8 cellular contexts compared by ENCODE assay signal in genomic region chr11:122883682-122883981, GRCh38. TPM values are rescaled to one million over a fixed set of nuclear protein-coding genes. Genes with fewer than 3 reads are reported as not detected.
DNase-seq lines count a peak whose midpoint lies in the region; ATAC-seq and TF ChIP-seq lines count a peak whose summit lies in the region.

No MANE protein-coding gene starts in this region.

- intact Hi-C loops in activated CD4-positive, alpha-beta memory T cell treated with anti-CD3 and anti-CD28 coated beads for 36 hours (cut with micrococcal nuclease): loop anchor here (5.0 kb wide), 1 partner anchor 104 kb away; no protein-coding TSS in a partner anchor
- intact Hi-C loops in sigmoid colon (cut with DNase I): no loop called here

- TF ChIP-seq POLR2A in sigmoid colon (IDR thresholded peaks at IDR 0.05): no peak

- H3K27me3 ChIP-seq in GM23338 (ENCODE audit: insufficient read depth) (peaks cover 21% of the 10 kb centered on the region), sigmoid colon (no peaks in the 10 kb centered on the region)

- DNase-seq in GM23338 (ENCODE audit: low spot score): no peak
- DNase-seq in activated CD4-positive, alpha-beta memory T cell treated with anti-CD3 and anti-CD28 coated beads for 36 hours: no peak
- peak; percentile 68 for DNase-seq in fibroblast of villous mesenchyme (ENCODE audit: low read depth)
- DNase-seq in sigmoid colon: no peak
- no peak for DNase-seq in NK-92 treated with Interleukin-12 subunit alpha and Interleukin-12 subunit beta, amount 100 ng/mL, for 24 hours (lab: John Stamatoyannopoulos, UW)
- DNase-seq in stimulated activated naive CD4-positive, alpha-beta T cell (lab: John Stamatoyannopoulos, UW): no peak

- peaks cover 23% of the 10 kb centered on the region for H3K27me3 Mint-ChIP-seq in GM23338 (ENCODE audit: insufficient read depth, low read depth, poor library complexity)
- no peaks in the 10 kb centered on the region for H3K27me3 Mint-ChIP-seq in activated CD4-positive, alpha-beta memory T cell treated with anti-CD3 and anti-CD28 coated beads for 36 hours

- no peak overlapping the region; the same call in 1 of the 2 replicates for H2AFZ ChIP-seq in GM23338

- H3K9me2 ChIP-seq in GM23338 (ENCODE audit: insufficient read depth): no peaks in the 10 kb centered on the region

- no peak overlapping the region for H3K27ac Mint-ChIP-seq in GM23338
- peak overlapping the region; percentile 64 for H3K27ac Mint-ChIP-seq in activated CD4-positive, alpha-beta memory T cell treated with anti-CD3 and anti-CD28 coated beads for 36 hours

- no peaks in the 10 kb centered on the region for H3K9me3 Mint-ChIP-seq in GM23338
- H3K9me3 Mint-ChIP-seq in activated CD4-positive, alpha-beta memory T cell treated with anti-CD3 and anti-CD28 coated beads for 36 hours: no peaks in the 10 kb centered on the region

- H3K79me2 ChIP-seq in GM23338 (replicated peaks; ENCODE audit: insufficient read depth): no peaks in the 10 kb centered on the region

- H3K4me2 ChIP-seq in GM23338: peak overlapping the region; percentile 74

- POLR2A ChIA-PET in activated CD4-positive, alpha-beta memory T cell treated with anti-CD3 and anti-CD28 coated beads for 36 hours (lab: Charles Lee): interaction anchor here (0.9 to 1.2 kb wide), 2 partner anchors 27 to 173 kb away, joined by 3 to 4 read pairs; no protein-coding TSS in a partner anchor

- H4K20me1 ChIP-seq in GM23338 (replicated peaks; ENCODE audit: insufficient read depth): no peaks in the 10 kb centered on the region

- 0 out of 2 replicates have a peak, but pooled peaks cover 3% of the 10 kb centered on the region for H3F3A ChIP-seq in GM23338 (replicated peaks; ENCODE audit: low read depth)

- H3K36me3 ChIP-seq in GM23338 (ENCODE audit: insufficient read depth) (no peaks in the 10 kb centered on the region), sigmoid colon (peaks cover 0 to 7% (median 0%) of the 10 kb centered on the region in 4 donors)

- peaks cover 29% of the 10 kb centered on the region for H3K4me1 Mint-ChIP-seq in GM23338
- peaks cover 25% of the 10 kb centered on the region for H3K4me1 Mint-ChIP-seq in activated CD4-positive, alpha-beta memory T cell treated with anti-CD3 and anti-CD28 coated beads for 36 hours (ENCODE audit: low read depth)

- CTCF ChIA-PET in activated CD4-positive, alpha-beta memory T cell treated with anti-CD3 and anti-CD28 coated beads for 36 hours (lab: Charles Lee): interaction anchor here (0.7 to 1.8 kb wide), 7 partner anchors 20 to 304 kb away, joined by 3 to 12 read pairs (median 4); no protein-coding TSS in a partner anchor

- no peak for TF ChIP-seq CTCF in GM23338 (conservative IDR thresholded peaks at IDR 0.05; ENCODE audit: low read depth in 2 of 2)
- no peak for TF ChIP-seq CTCF in fibroblast of villous mesenchyme (IDR thresholded peaks at IDR 0.05; ENCODE audit: insufficient read depth, low read depth, low read length)
- no peak for TF ChIP-seq CTCF in sigmoid colon (IDR thresholded peaks at IDR 0.05)

- no peak for TF ChIP-seq EP300 in sigmoid colon (IDR thresholded peaks at IDR 0.05)

- H3K4me1 ChIP-seq in GM23338 (ENCODE audit: insufficient read depth) (peaks cover 9% of the 10 kb centered on the region), sigmoid colon (peaks cover 0 to 7% (median 3%) of the 10 kb centered on the region in 4 donors)

- H3K27ac ChIP-seq in GM23338 (ENCODE audit: low read depth): no peak overlapping the region
- H3K27ac ChIP-seq in sigmoid colon: peak overlapping the region; percentile 75 to 89 (median 76)

- H3K9me3 ChIP-seq in sigmoid colon: no peaks in the 10 kb centered on the region

- H3K4me3 ChIP-seq in GM23338 (peak overlapping the region; percentile 64), fibroblast of villous mesenchyme (ENCODE audit: low read depth, low read length) (peak overlapping the region; percentile 59), sigmoid colon (peak overlapping the region; percentile 61 to 77 (median 68))

- no peaks in the 10 kb centered on the region for H3K36me3 Mint-ChIP-seq in GM23338 (ENCODE audit: low read depth)
- H3K36me3 Mint-ChIP-seq in activated CD4-positive, alpha-beta memory T cell treated with anti-CD3 and anti-CD28 coated beads for 36 hours: no peaks in the 10 kb centered on the region

- peak overlapping the region; percentile 81 for H3K4me3 Mint-ChIP-seq in GM23338
- H3K4me3 Mint-ChIP-seq in activated CD4-positive, alpha-beta memory T cell treated with anti-CD3 and anti-CD28 coated beads for 36 hours: peak overlapping the region; percentile 78

- ATAC-seq in GM23338 (no peak), GM21423 (IDR thresholded peaks at IDR 0.05; ENCODE audit: unreplicated experiment) (no peak), HG02763 (IDR thresholded peaks at IDR 0.05; ENCODE audit: unreplicated experiment) (no peak)

- WGBS in sigmoid colon, 2 donors: 53 to 58% methylated on average over 3 of the region's 3 CpGs

TF ChIP-seq in GM23338, 12 proteins besides CTCF, POLR2A, EP300 and RAD21 (continues in another document):
- no peak for TF ChIP-seq ZNF331 (CRISPR knock-in tag; IDR thresholded peaks at IDR 0.05; ENCODE audit: low read depth)
- TF ChIP-seq CREB1 (CRISPR knock-in tag; IDR thresholded peaks at IDR 0.05; ENCODE audit: low read depth): no peak
- TF ChIP-seq ZNF114 (CRISPR knock-in tag; IDR thresholded peaks at IDR 0.05): no peak
- no peak for TF ChIP-seq NANOG (IDR thresholded peaks at IDR 0.05; ENCODE audit: borderline replicate concordance)
- no peak for TF ChIP-seq EZH2 (IDR thresholded peaks at IDR 0.05; ENCODE audit: low read depth, unreplicated experiment)

RNA-seq across cellular contexts. Expression of gene JHY, which starts 1.1 kb away (rescaled TPM):
- total RNA-seq in GM23338 (2014; rRNA removed; shearing (Covaris generic)): 0.58 and 0.94 TPM in 2 replicates
- polyA plus RNA-seq in GM23338 (2016; fragmentation: Nextera tagmentation; extraction: Ambion mirVana) (0.63 and 0.97 TPM in 2 replicates), sigmoid colon (1 to 10 TPM in 2 of 3 donors, under 1 TPM in 1; 0.46 to 1.5 (median 1.2) TPM)
- total RNA-seq in activated CD4-positive, alpha-beta memory T cell treated with anti-CD3 and anti-CD28 coated beads for 36 hours: 1 to 10 TPM; 1.6 to 1.7 TPM
- total RNA-seq in fibroblast of villous mesenchyme (4.5 and 5.2 TPM in 2 replicates), sigmoid colon (1 to 10 TPM; 5.8 to 8.9 (median 6.3) TPM)

RNA-seq across cellular contexts. Expression of gene CRTAM, which starts 45.3 kb away (rescaled TPM):
- 0.08 TPM in 1 of 2 replicates, not detected in the other for total RNA-seq in GM23338 (2014; rRNA removed; shearing (Covaris generic))
- polyA plus RNA-seq in GM23338 (2016; fragmentation: Nextera tagmentation; extraction: Ambion mirVana) (not detected in 2 replicates), sigmoid colon (1 to 10 TPM in 1 of 3 donors, not detected in 2; 1.5 TPM)
- total RNA-seq in activated CD4-positive, alpha-beta memory T cell treated with anti-CD3 and anti-CD28 coated beads for 36 hours: under 1 TPM; 0.24 TPM
- total RNA-seq in fibroblast of villous mesenchyme (not detected in 2 replicates), sigmoid colon (under 1 TPM in 1 of 4 donors, not detected in 3; 0.41 TPM)
